ENCODE assay signal across 1 cellular context in the genomic region with DNA sequence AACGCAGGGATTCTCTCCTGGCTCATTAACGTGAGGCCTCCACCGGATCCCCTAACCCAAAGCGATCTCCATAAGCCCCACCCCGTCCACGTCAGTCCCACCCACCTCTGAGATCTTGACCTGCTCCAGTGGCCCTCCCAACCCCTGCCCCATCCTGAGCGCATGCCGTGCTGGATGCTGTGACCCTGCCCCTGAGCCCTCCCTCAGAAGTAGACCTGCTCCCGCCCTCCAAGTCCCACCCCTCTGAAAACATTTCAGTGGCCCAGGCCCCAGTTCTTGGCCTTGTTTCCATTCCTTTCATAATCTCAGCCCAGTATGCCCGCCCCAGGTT.
TF ChIP-seq lines count a peak whose summit lies in the region.

No MANE protein-coding gene starts in this region.

TF ChIP-seq in IMR-90, 13 proteins besides CTCF, POLR2A, EP300 and RAD21:
- no peak for TF ChIP-seq RCOR1 (IDR thresholded peaks at IDR 0.05; ENCODE audit: insufficient replicate concordance, low read length)
- no peak for TF ChIP-seq MAFK (IDR thresholded peaks at IDR 0.05; ENCODE audit: low read depth, low read length)
- TF ChIP-seq, protein P1, sequence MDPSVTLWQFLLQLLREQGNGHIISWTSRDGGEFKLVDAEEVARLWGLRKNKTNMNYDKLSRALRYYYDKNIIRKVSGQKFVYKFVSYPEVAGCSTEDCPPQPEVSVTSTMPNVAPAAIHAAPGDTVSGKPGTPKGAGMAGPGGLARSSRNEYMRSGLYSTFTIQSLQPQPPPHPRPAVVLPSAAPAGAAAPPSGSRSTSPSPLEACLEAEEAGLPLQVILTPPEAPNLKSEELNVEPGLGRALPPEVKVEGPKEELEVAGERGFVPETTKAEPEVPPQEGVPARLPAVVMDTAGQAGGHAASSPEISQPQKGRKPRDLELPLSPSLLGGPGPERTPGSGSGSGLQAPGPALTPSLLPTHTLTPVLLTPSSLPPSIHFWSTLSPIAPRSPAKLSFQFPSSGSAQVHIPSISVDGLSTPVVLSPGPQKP (IDR thresholded peaks at IDR 0.05; ENCODE audit: borderline replicate concordance, low read depth, low read length), result no peak
- no peak for TF ChIP-seq NFE2L2 (IDR thresholded peaks at IDR 0.05; ENCODE audit: low read depth, low read length)
- no peak for TF ChIP-seq SMC3 (IDR thresholded peaks at IDR 0.05; ENCODE audit: low read depth, low read length)
- TF ChIP-seq CHD1 (IDR thresholded peaks at IDR 0.05; ENCODE audit: low read depth, low read length), result no peak
- no peak for TF ChIP-seq CEBPB (IDR thresholded peaks at IDR 0.05; ENCODE audit: low read depth, low read length)
- no peak for TF ChIP-seq RFX5 (IDR thresholded peaks at IDR 0.05; ENCODE audit: low read depth, low read length)
- no peak for TF ChIP-seq FOS (IDR thresholded peaks at IDR 0.05; ENCODE audit: low read depth, low read length)
- no peak for TF ChIP-seq MAZ (IDR thresholded peaks at IDR 0.05; ENCODE audit: borderline replicate concordance, low read depth, low read length)
- TF ChIP-seq BHLHE40 (IDR thresholded peaks at IDR 0.05; ENCODE audit: low read depth, low read length), result no peak
- no peak for TF ChIP-seq MXI1 (IDR thresholded peaks at IDR 0.05; ENCODE audit: borderline replicate concordance, low read depth, low read length)
- TF ChIP-seq, protein P2, sequence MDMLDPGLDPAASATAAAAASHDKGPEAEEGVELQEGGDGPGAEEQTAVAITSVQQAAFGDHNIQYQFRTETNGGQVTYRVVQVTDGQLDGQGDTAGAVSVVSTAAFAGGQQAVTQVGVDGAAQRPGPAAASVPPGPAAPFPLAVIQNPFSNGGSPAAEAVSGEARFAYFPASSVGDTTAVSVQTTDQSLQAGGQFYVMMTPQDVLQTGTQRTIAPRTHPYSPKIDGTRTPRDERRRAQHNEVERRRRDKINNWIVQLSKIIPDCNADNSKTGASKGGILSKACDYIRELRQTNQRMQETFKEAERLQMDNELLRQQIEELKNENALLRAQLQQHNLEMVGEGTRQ (IDR thresholded peaks at IDR 0.05; ENCODE audit: low read depth, low read length), result no peak
TF ChIP-seq in IMR-90: peak in this region for 0.
